21 cellular contexts compared by ENCODE assay signal in the genomic region with DNA sequence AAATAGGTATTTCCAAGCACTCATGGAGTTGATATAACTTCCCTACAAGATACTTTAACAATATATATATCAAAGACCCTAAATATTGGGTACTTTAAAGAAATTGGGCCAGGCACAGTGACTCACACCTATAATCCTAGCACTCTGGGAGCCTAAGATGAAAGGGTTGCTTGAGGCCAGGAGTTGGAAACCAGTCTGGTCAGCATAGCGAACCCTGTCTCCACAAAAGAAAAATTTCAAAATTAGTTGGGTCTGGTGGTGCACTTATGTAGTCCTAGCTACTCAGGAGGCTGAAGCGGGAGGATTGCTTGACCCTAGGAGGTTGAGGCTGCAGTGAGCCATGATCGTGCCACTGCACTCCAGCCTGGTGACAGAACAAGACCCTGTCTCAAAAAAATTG.
DNase-seq lines count a peak whose midpoint lies in the region; TF ChIP-seq lines count a peak whose summit lies in the region.
"Had no signal": no experiment of that assay in that cellular context is flagged by ENCODE, and none has a peak within 500 bp of the region (broad histone marks: within the 10 kb centered on the region; RNA-seq: fewer than 3 reads in every experiment).

No MANE protein-coding gene starts in this region.

- DNase-seq in epithelial cell of esophagus (ENCODE audit: low read depth) (peak; percentile 2), islet precursor cell (peak; percentile 65), NCI-H510A (lab: John Stamatoyannopoulos, UW) (no peak), germinal center (ENCODE audit: low spot score) (no peak), amniotic stem cell (lab: John Stamatoyannopoulos, UW) (no peak)
- DNase-seq: 8988T; ACHN; BE2C; C1 segment of cervical spinal cord; CD4-positive, alpha-beta memory T cell; CD4-positive, CD25-positive, alpha-beta regulatory T cell; CD8-positive, alpha-beta memory T cell; COR-L47; DMS 273 treated with DMSO at 0.1 percent for 48 hours; DMS153; DMS53; DMS79; DND-41; EL; GF-D8 had no signal

- no peak overlapping the region for H3K4me3 ChIP-seq in epithelial cell of esophagus (ENCODE audit: low read length)
- H3K4me3 ChIP-seq: BLaER1 had no signal

- no peak for TF ChIP-seq CTCF in epithelial cell of esophagus (IDR thresholded peaks at IDR 0.05; ENCODE audit: insufficient read depth, low read depth, low read length, missing control alignments)

Comparison
In these comparisons a context has a peak if more than half of its experiments do, and no peak if none do; other contexts are left out.
1. DNase-seq: peak in epithelial cell of esophagus (single experiment) and islet precursor cell (single experiment); none in NCI-H510A (single experiment), germinal center (single experiment) and amniotic stem cell (single experiment).